ENCODE assay signal across 34 cellular contexts in the genomic region with DNA sequence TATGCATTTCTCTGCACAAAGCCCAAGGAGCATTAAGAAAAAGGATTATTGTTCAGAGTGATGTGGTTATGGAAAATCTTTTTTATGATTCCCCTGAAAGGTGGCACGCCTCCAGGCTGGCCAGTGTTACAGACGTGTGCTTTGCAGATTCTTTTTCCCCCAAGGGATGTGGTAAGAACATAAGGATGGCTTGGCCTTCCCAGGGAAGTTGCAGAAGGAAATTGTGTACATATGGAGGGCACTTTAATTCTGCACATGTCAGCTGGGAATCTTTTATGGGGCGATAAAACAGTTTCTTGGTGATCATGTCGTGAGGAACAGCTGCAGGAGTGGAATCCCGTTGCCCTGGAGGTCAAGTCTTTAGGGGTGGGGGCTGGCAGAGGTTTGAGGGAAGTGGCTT. TPM values are rescaled to one million over a fixed set of nuclear protein-coding genes. Genes with fewer than 3 reads are reported as not detected.
DNase-seq lines count a peak whose midpoint lies in the region; ATAC-seq and TF ChIP-seq lines count a peak whose summit lies in the region.
"Had no signal": no experiment of that assay in that cellular context is flagged by ENCODE, and none has a peak within 500 bp of the region (broad histone marks: within the 10 kb centered on the region; RNA-seq: fewer than 3 reads in every experiment).

No MANE protein-coding gene starts in this region.

- H3K27ac ChIP-seq in left ventricle myocardium inferior (replicated peaks), result no peak overlapping the region
- H3K27ac ChIP-seq: epithelial cell of prostate, HL-60, ovary, spleen had no signal

- ATAC-seq in GM19035 (IDR thresholded peaks at IDR 0.05; ENCODE audit: unreplicated experiment), result no peak
- ATAC-seq: left lobe of liver; naive thymus-derived CD8-positive, alpha-beta T cell; Right ventricle myocardium inferior had no signal

- no peaks in the 10 kb centered on the region for H3K9me3 ChIP-seq in left ventricle myocardium inferior (replicated peaks)
- H3K9me3 ChIP-seq: BE2C, ovary, spleen had no signal

- peaks cover 76% of the 10 kb centered on the region for H3K36me3 Mint-ChIP-seq in nephron (ENCODE audit: low read depth)

- peak overlapping the region; percentile 47 to 92 (median 74) for H3K27ac Mint-ChIP-seq in nephron
- H3K27ac Mint-ChIP-seq: activated naive CD4-positive, alpha-beta T cell treated with anti-CD3 and anti-CD28 coated beads, Interleukin-2, amount 50 U/mL, for 24 hours; activated T-helper 1 cell treated with anti-CD3 and anti-CD28 coated beads, Interleukin-12 subunit alpha, Interleukin-12 subunit beta, Interleukin-2, Interleukin-4 antibody, amounts not matched to agents 30 ng/mL and 10 ng/mL and 1 ng/mL, durations not matched to agents 14 hours and 24 hours and 36 hours; HFFc6; type B pancreatic cell had no signal

- H3K4me1 Mint-ChIP-seq in nephron, result peaks cover 28% of the 10 kb centered on the region

- H3K4me3 Mint-ChIP-seq in nephron, result no peak overlapping the region
- H3K4me3 Mint-ChIP-seq: activated naive CD4-positive, alpha-beta T cell treated with anti-CD3 and anti-CD28 coated beads, Interleukin-2, amount 50 U/mL, for 24 hours; activated T-helper 1 cell treated with anti-CD3 and anti-CD28 coated beads, Interleukin-12 subunit alpha, Interleukin-12 subunit beta, Interleukin-2, Interleukin-4 antibody, amounts not matched to agents 30 ng/mL and 10 ng/mL and 1 ng/mL, durations not matched to agents 14 hours and 24 hours and 36 hours; CD8-positive, alpha-beta memory T cell; HFFc6; naive thymus-derived CD8-positive, alpha-beta T cell; type B pancreatic cell had no signal

- H3K4me3 ChIP-seq in AG10803 (ENCODE audit: low read length) (no peak overlapping the region), left ventricle myocardium inferior (no peak overlapping the region)
- H3K4me3 ChIP-seq: ovary, spleen had no signal

- H3K27me3 Mint-ChIP-seq in nephron (ENCODE audit: low read depth), result no peaks in the 10 kb centered on the region
- H3K27me3 Mint-ChIP-seq: activated naive CD4-positive, alpha-beta T cell treated with anti-CD3 and anti-CD28 coated beads, Interleukin-2, amount 50 U/mL, for 24 hours; CD8-positive, alpha-beta memory T cell; naive thymus-derived CD8-positive, alpha-beta T cell; type B pancreatic cell had no signal

- H3K4me1 ChIP-seq in left ventricle myocardium inferior, result peaks cover 9% of the 10 kb centered on the region
- H3K4me1 ChIP-seq: BE2C had no signal

- H3K9me3 Mint-ChIP-seq in nephron, result no peaks in the 10 kb centered on the region
- H3K9me3 Mint-ChIP-seq: activated naive CD4-positive, alpha-beta T cell treated with anti-CD3 and anti-CD28 coated beads, Interleukin-2, amount 50 U/mL, for 24 hours; activated T-helper 1 cell treated with anti-CD3 and anti-CD28 coated beads, Interleukin-12 subunit alpha, Interleukin-12 subunit beta, Interleukin-2, Interleukin-4 antibody, amounts not matched to agents 30 ng/mL and 10 ng/mL and 1 ng/mL, durations not matched to agents 14 hours and 24 hours and 36 hours; CD8-positive, alpha-beta memory T cell; HFFc6; naive thymus-derived CD8-positive, alpha-beta T cell; type B pancreatic cell had no signal

- peaks cover 86% of the 10 kb centered on the region for H3K36me3 ChIP-seq in left ventricle myocardium inferior
- H3K36me3 ChIP-seq: ovary had no signal

- no peaks in the 10 kb centered on the region for H3K27me3 ChIP-seq in left ventricle myocardium inferior (ENCODE audit: low read depth)
- H3K27me3 ChIP-seq: BE2C, ovary, spleen had no signal

- TF ChIP-seq CTCF in AG10803 (conservative IDR thresholded peaks at IDR 0.05; ENCODE audit: low read length), result no peak
- no peak for TF ChIP-seq CTCF in nephron (IDR thresholded peaks at IDR 0.05; ENCODE audit: unreplicated experiment in 3 of 3)
- no peak for TF ChIP-seq CTCF in left ventricle myocardium inferior (IDR thresholded peaks at IDR 0.05; ENCODE audit: borderline replicate concordance)

- intact Hi-C loops in left ventricle myocardium inferior (cut with micrococcal nuclease), result no loop called here

- DNase-seq in AG10803 (ENCODE audit: low read depth) (peak; percentile 74), NCI-H69 (lab: John Stamatoyannopoulos, UW) (peak; percentile 35), fibroblast of gingiva (ENCODE audit: low read depth) (peak; percentile 69), left ventricle myocardium inferior (no peak), amygdala (lab: John Stamatoyannopoulos, UW) (no peak)
- no peak for DNase-seq in activated naive CD4-positive, alpha-beta T cell treated with Interleukin-2 at 50 U/mL for 16 hours
- DNase-seq: activated CD4-positive, alpha-beta T cell treated with anti-CD3 and anti-CD28 coated beads, Interleukin-2, amount 50 U/mL, for 4 hours; BE2C; CD8-positive, alpha-beta memory T cell; DMS153; effector CD4-positive, alpha-beta T cell; HFFc6; Kasumi-1; mesendoderm; MV-4-11; naive thymus-derived CD8-positive, alpha-beta T cell; NCI-H146; NCI-H446; NCI-H82; ovary; retina; spleen; substantia nigra had no signal

RNA-seq across cellular contexts. Expression of a gene that starts 9.7 kb away (rescaled TPM):
- 52.0 TPM for total RNA-seq in left ventricle myocardium inferior

RNA-seq across cellular contexts. Expression of a gene that starts 23.8 kb away (rescaled TPM):
- 16.9 TPM for total RNA-seq in left ventricle myocardium inferior

RNA-seq across cellular contexts. Expression of a gene that starts 28.7 kb away (rescaled TPM):
- 1,446 TPM for total RNA-seq in left ventricle myocardium inferior

RNA-seq across cellular contexts. Expression of a gene that starts 33.7 kb away (rescaled TPM):
- not detected for total RNA-seq in left ventricle myocardium inferior
- total RNA-seq: bronchial epithelial cell, frontal cortex, left lobe of liver, Right ventricle myocardium inferior had no signal

RNA-seq across cellular contexts. Expression of a gene that starts 42.2 kb away (rescaled TPM):
- 0.69 TPM for total RNA-seq in left ventricle myocardium inferior
- total RNA-seq: activated T-helper 1 cell treated with anti-CD3 and anti-CD28 coated beads, Interleukin-12 subunit alpha, Interleukin-12 subunit beta, Interleukin-2, Interleukin-4 antibody, amounts not matched to agents 30 ng/mL and 10 ng/mL and 1 ng/mL, durations not matched to agents 14 hours and 24 hours and 36 hours; bronchial epithelial cell; CD8-positive, alpha-beta memory T cell; frontal cortex had no signal

Comparison
In these comparisons a context has a peak if more than half of its experiments do, and no peak if none do; other contexts are left out.
1. DNase-seq: peak in AG10803 (single experiment), NCI-H69 (single experiment) and fibroblast of gingiva (single experiment); none in left ventricle myocardium inferior (single experiment), activated naive CD4-positive, alpha-beta T cell treated with Interleukin-2 at 50 U/mL for 16 hours (single experiment) and amygdala (0 of 56).